In the genomic region with DNA sequence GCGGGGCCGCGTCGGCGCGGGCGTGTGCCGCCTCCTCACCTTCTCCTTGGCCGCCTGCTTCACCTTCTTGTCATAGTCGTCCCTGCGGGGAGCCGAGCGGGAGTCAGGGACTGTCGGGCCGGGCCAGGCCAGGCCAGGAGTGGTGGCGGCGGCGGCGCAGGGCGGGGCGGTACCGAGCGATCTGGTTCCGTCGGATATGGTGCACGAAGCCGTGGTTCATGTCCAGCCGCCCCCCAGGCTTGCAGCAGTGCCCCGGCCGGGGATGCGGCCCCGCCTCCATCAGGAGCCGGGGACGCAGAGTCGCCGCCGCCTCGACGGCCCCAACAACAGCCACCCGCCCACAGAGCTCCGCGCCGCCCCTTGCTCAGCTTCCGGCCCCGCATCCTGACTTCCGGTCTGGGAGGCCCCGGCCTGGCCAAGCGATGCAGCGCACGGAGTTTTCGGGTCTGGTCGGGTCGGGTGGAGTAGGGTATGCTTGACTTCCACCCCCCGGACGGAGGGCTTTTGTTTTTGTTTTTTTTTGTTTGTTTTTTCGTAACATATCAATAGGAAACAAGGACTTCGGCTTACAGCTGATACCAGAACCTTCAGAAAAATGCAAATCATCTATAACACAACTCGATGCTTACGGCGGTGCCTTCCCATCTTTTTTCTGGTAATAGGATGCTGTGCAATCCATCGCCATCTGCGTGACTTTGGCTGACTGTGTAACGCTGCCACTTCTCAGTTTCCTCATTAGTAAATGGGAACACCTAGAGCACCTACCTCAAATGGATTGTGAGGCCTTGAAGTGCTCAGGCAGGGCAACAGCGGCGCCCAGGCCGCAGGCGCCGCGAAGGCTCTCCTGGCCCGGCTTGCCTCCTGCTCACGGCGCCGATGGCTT, we compare ENCODE assay signal across 1 cellular context.
A peak's percentile ranks its signal among the peaks of the same experiment; 100 is the strongest.
TF ChIP-seq lines count a peak whose summit lies in the region.

A gene with protein sequence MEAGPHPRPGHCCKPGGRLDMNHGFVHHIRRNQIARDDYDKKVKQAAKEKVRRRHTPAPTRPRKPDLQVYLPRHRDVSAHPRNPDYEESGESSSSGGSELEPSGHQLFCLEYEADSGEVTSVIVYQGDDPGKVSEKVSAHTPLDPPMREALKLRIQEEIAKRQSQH (minus strand): TSS at position 362 of the 883 bp plus-strand sequence. CDS start 82 bp downstream, at position 280.

TF ChIP-seq in HepG2, 621 proteins besides CTCF, POLR2A, EP300 and RAD21 (continued from another document and continues in another):
- TF ChIP-seq AHDC1 (CRISPR knock-in tag; IDR thresholded peaks at IDR 0.05; ENCODE audit: borderline replicate concordance), result peak; percentile 64; the same call in 1 of the 2 replicates
- no peak for TF ChIP-seq ZNF740 (CRISPR knock-in tag; IDR thresholded peaks at IDR 0.05)
- no peak for TF ChIP-seq RNF219 (CRISPR knock-in tag; IDR thresholded peaks at IDR 0.05)
- TF ChIP-seq, protein P1, sequence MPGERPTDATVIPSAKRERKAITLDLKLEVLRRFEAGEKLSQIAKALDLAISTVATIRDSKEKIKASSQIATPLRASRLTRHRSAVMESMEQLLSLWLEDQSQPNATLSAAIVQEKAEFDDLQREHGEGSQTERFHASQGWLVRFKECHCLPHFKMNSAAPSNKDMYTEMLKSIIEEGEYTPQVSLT (CRISPR knock-in tag; IDR thresholded peaks at IDR 0.05; ENCODE audit: borderline replicate concordance, low read depth), result peak; percentile 81; the same call in 1 of the 2 replicates
- no peak for TF ChIP-seq ZNF549 (CRISPR knock-in tag; IDR thresholded peaks at IDR 0.05)
- TF ChIP-seq TP53 (CRISPR knock-in tag; conservative IDR thresholded peaks at IDR 0.05), result no peak
- TF ChIP-seq TRAFD1 (CRISPR knock-in tag; IDR thresholded peaks at IDR 0.05; ENCODE audit: borderline replicate concordance), result no peak
- TF ChIP-seq ZBTB20 (CRISPR knock-in tag; IDR thresholded peaks at IDR 0.05; ENCODE audit: borderline replicate concordance, low read depth), result no peak
- TF ChIP-seq ZBTB21 (CRISPR knock-in tag; IDR thresholded peaks at IDR 0.05), result no peak; the same call in 1 of the 2 replicates
- no peak for TF ChIP-seq PLRG1 (conservative IDR thresholded peaks at IDR 0.05)
- TF ChIP-seq, protein P2, sequence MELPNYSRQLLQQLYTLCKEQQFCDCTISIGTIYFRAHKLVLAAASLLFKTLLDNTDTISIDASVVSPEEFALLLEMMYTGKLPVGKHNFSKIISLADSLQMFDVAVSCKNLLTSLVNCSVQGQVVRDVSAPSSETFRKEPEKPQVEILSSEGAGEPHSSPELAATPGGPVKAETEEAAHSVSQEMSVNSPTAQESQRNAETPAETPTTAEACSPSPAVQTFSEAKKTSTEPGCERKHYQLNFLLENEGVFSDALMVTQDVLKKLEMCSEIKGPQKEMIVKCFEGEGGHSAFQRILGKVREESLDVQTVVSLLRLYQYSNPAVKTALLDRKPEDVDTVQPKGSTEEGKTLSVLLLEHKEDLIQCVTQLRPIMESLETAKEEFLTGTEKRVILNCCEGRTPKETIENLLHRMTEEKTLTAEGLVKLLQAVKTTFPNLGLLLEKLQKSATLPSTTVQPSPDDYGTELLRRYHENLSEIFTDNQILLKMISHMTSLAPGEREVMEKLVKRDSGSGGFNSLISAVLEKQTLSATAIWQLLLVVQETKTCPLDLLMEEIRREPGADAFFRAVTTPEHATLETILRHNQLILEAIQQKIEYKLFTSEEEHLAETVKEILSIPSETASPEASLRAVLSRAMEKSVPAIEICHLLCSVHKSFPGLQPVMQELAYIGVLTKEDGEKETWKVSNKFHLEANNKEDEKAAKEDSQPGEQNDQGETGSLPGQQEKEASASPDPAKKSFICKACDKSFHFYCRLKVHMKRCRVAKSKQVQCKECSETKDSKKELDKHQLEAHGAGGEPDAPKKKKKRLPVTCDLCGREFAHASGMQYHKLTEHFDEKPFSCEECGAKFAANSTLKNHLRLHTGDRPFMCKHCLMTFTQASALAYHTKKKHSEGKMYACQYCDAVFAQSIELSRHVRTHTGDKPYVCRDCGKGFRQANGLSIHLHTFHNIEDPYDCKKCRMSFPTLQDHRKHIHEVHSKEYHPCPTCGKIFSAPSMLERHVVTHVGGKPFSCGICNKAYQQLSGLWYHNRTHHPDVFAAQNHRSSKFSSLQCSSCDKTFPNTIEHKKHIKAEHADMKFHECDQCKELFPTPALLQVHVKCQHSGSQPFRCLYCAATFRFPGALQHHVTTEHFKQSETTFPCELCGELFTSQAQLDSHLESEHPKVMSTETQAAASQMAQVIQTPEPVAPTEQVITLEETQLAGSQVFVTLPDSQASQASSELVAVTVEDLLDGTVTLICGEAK (IDR thresholded peaks at IDR 0.05), result peak; percentile 87
- TF ChIP-seq, protein P2 (CRISPR knock-in tag; IDR thresholded peaks at IDR 0.05), result peak; percentile 84; the same call in 1 of the 2 replicates
- no peak for TF ChIP-seq NFATC3 (CRISPR knock-in tag; IDR thresholded peaks at IDR 0.05)
- 0 out of 2 replicates have a peak, but pooled peaks have one; percentile 70 for TF ChIP-seq ZFP36L2 (CRISPR knock-in tag; IDR thresholded peaks at IDR 0.05)
- no peak for TF ChIP-seq ZNF496 (CRISPR knock-in tag; IDR thresholded peaks at IDR 0.05; ENCODE audit: insufficient replicate concordance)
- 0 out of 2 replicates have a peak, but pooled peaks have one; percentile 65 for TF ChIP-seq SMAD1 (CRISPR knock-in tag; IDR thresholded peaks at IDR 0.05; ENCODE audit: borderline replicate concordance, low read depth)
- 0 out of 2 replicates have a peak, but pooled peaks have one; percentile 51 for TF ChIP-seq ZNF296 (CRISPR knock-in tag; conservative IDR thresholded peaks at IDR 0.05)
- no peak for TF ChIP-seq CREBL2 (CRISPR knock-in tag; IDR thresholded peaks at IDR 0.05; ENCODE audit: borderline replicate concordance)
- peak; percentile 45; the same call in 1 of the 2 replicates for TF ChIP-seq THRA (CRISPR knock-in tag; IDR thresholded peaks at IDR 0.05; ENCODE audit: borderline replicate concordance)
- TF ChIP-seq ZNF777 (CRISPR knock-in tag; IDR thresholded peaks at IDR 0.05), result peak; percentile 99
- TF ChIP-seq ZNF101 (CRISPR knock-in tag; IDR thresholded peaks at IDR 0.05; ENCODE audit: borderline replicate concordance, low read depth), result 0 out of 2 replicates have a peak, but pooled peaks have one; percentile 18
